19 cellular contexts compared by ENCODE assay signal in the genomic region with DNA sequence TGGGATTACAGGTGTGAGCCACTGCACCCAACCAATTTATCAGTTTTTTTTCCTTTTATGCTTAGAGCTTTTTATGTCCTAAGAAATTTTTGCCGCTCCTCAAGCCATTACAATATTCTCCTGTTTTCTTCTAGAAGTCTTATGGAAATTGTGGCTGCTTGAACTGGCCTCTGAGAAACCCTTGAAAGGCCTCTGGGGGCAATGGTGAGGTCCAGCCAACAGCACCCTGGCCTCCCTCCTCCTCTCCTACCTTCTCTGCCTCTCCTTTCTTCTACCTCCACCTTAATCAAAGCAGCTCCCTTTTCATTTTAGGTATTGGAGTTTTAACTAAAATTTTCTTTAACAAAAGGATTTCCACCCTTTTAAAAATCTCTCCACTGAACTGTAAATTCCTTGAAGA. TPM values are rescaled to one million over a fixed set of nuclear protein-coding genes. Genes with fewer than 3 reads are reported as not detected.
"Had no signal": no experiment of that assay in that cellular context is flagged by ENCODE, and none has a peak within 500 bp of the region (broad histone marks: within the 10 kb centered on the region; RNA-seq: fewer than 3 reads in every experiment).

No MANE protein-coding gene starts in this region.

- H3K36me3 Mint-ChIP-seq: activated naive CD8-positive, alpha-beta T cell treated with anti-CD3 and anti-CD28 coated beads, Interleukin-2, amount 10 ng/mL, durations not matched to agents 7 days and 5 days; WTC11 had no signal

- H3K4me3 Mint-ChIP-seq: activated naive CD8-positive, alpha-beta T cell treated with anti-CD3 and anti-CD28 coated beads, Interleukin-2, amount 10 ng/mL, durations not matched to agents 7 days and 5 days; neural crest cell; WTC11 had no signal

- FAIRE-seq: endometrium, islet of Langerhans had no signal

- ATAC-seq: heart left ventricle, WTC11 had no signal

- H3K36me3 ChIP-seq: cardiac muscle cell, heart left ventricle, thoracic aorta, upper lobe of left lung had no signal

- DNase-seq: activated naive CD8-positive, alpha-beta T cell treated with anti-CD3 and anti-CD28 coated beads, Interleukin-2, amount 10 ng/mL, durations not matched to agents 7 days and 5 days; activated T-cell treated with anti-CD3 and anti-CD28 coated beads, Interleukin-2, amount 50 U/mL, for 1 hour; heart left ventricle; posterior cingulate gyrus; stimulated activated CD4-positive, alpha-beta T cell treated with anti-CD3 and anti-CD28 coated beads, Interleukin-2, amount 100 ng/mL, for 48 hours; stimulated activated CD8-positive, alpha-beta memory T cell treated with anti-CD3 and anti-CD28 coated beads, Interleukin-4, amount 100 ng/mL, for 48 hours; stimulated activated naive CD4-positive, alpha-beta T cell treated with Interleukin-2 at 50 U/mL for 16 hours; T-helper 1 cell; T-helper 9 cell; upper lobe of left lung had no signal

- H3K27ac ChIP-seq: cardiac muscle cell, heart left ventricle, thoracic aorta, upper lobe of left lung had no signal

- H3K9me3 ChIP-seq: heart left ventricle, thoracic aorta, upper lobe of left lung had no signal

- H3K27me3 ChIP-seq: cardiac muscle cell, heart left ventricle, upper lobe of left lung had no signal

- H3K9me3 Mint-ChIP-seq: activated naive CD8-positive, alpha-beta T cell treated with anti-CD3 and anti-CD28 coated beads, Interleukin-2, amount 10 ng/mL, durations not matched to agents 7 days and 5 days; neural crest cell; WTC11 had no signal

- H3K4me3 ChIP-seq: cardiac muscle cell, heart left ventricle, thoracic aorta, upper lobe of left lung had no signal

- H3K27ac Mint-ChIP-seq: WTC11 had no signal

RNA-seq across cellular contexts. Expression of a gene that starts 55.7 kb away (rescaled TPM):
- total RNA-seq: activated naive CD8-positive, alpha-beta T cell treated with anti-CD3 and anti-CD28 coated beads, Interleukin-2, amount 10 ng/mL, durations not matched to agents 7 days and 5 days; epithelial cell of proximal tubule; fibroblast of villous mesenchyme; thoracic aorta had no signal
- polyA plus RNA-seq: cardiac muscle cell, heart left ventricle, liver had no signal
